9 cellular contexts compared by ENCODE assay signal in the genomic region with DNA sequence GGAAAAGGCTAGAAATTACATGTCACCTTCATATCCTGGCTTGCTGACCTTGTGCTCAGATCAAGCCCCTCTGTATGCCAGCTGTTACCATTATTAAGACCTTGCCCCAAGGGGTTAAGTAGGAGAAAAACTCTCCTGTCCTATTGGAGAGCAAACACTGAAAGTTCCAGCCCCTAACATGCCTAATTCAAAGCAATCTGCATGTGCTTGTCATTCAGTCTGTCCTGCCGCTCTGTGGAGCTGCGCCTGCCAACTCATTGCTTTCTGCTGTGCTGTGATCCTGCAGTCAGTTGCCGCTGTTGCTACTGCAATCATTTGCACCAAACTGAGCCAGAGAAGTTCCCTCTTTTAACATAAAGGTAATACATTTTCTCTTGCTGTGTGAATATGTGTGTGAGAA.
DNase-seq lines count a peak whose midpoint lies in the region; ATAC-seq, FAIRE-seq and TF ChIP-seq lines count a peak whose summit lies in the region.
"Had no signal": no experiment of that assay in that cellular context is flagged by ENCODE, and none has a peak within 500 bp of the region (broad histone marks: within the 10 kb centered on the region; RNA-seq: fewer than 3 reads in every experiment).

No MANE protein-coding gene starts in this region.

- no peak for TF ChIP-seq EP300 in suprapubic skin (IDR thresholded peaks at IDR 0.05)

- ATAC-seq in HG02759 (IDR thresholded peaks at IDR 0.05; ENCODE audit: unreplicated experiment) = no peak
- no peak for ATAC-seq in GM18502 (IDR thresholded peaks at IDR 0.05; ENCODE audit: poor library complexity, unreplicated experiment)
- no peak for ATAC-seq in HG02938 (IDR thresholded peaks at IDR 0.05; ENCODE audit: unreplicated experiment)

- H3K9ac ChIP-seq in colonic mucosa (ENCODE audit: low read depth in 2 of 2, low read length in 2 of 2) = no peak overlapping the region
- H3K9ac ChIP-seq in kidney (ENCODE audit: low read length in 2 of 2) = no peak overlapping the region

- no peak for TF ChIP-seq CTCF in colonic mucosa (IDR thresholded peaks at IDR 0.05)
- peak; percentile 7 for TF ChIP-seq CTCF in kidney (IDR thresholded peaks at IDR 0.05; ENCODE audit: borderline replicate concordance, extremely low read depth, insufficient read depth)
- no peak for TF ChIP-seq CTCF in suprapubic skin (IDR thresholded peaks at IDR 0.05)

- intact Hi-C loops in colonic mucosa (cut with DNase I) = no loop called here
- intact Hi-C loops in kidney (cut with DNase I) = no loop called here

- H3K4me3 ChIP-seq in colonic mucosa (no peak overlapping the region), kidney (ENCODE audit: low read length in 2 of 2) (peak overlapping the region; percentile 40 to 49), suprapubic skin (peak overlapping the region; percentile 24)

- WGBS in suprapubic skin = 29% methylated on average over 3 of the region's 3 CpGs

- FAIRE-seq in kidney (lab: Jason Lieb, UNC) = peak; percentile 38

- H3K36me3 ChIP-seq in colonic mucosa (no peaks in the 10 kb centered on the region), kidney (ENCODE audit: control insufficient read depth in 1 of 2, insufficient read depth in 2 of 2, low read length in 2 of 2) (no peaks in the 10 kb centered on the region), suprapubic skin (no peaks in the 10 kb centered on the region)
- H3K36me3 ChIP-seq: neutrophil had no signal

- TF ChIP-seq POLR2A in suprapubic skin (IDR thresholded peaks at IDR 0.05) = no peak

- H3K27me3 ChIP-seq in colonic mucosa (no peaks in the 10 kb centered on the region), suprapubic skin (no peaks in the 10 kb centered on the region)
- H3K27me3 ChIP-seq: neutrophil had no signal

- DNase-seq in NCI-H2029 (lab: John Stamatoyannopoulos, UW) (peak; percentile 65), colonic mucosa (peak; percentile 26), kidney (no peak), suprapubic skin (ENCODE audit: low spot score in 2 of 2) (peak in 1 of 2 donors; percentile 63)
- DNase-seq in activated CD4-positive, alpha-beta T cell treated with anti-CD3 and anti-CD28 coated beads for 1 hour = no peak

- H3K27ac ChIP-seq in colonic mucosa = no peak overlapping the region
- peak overlapping the region in 1 of 2 donors; percentile 12 for H3K27ac ChIP-seq in kidney (ENCODE audit: low read depth in 2 of 2, low read length in 2 of 2)
- H3K27ac ChIP-seq in suprapubic skin = peak overlapping the region; percentile 59
- H3K27ac ChIP-seq: neutrophil had no signal

- no peaks in the 10 kb centered on the region for H3K9me3 ChIP-seq in colonic mucosa
- no peaks in the 10 kb centered on the region for H3K9me3 ChIP-seq in kidney (ENCODE audit: control insufficient read depth in 1 of 2, low read length in 2 of 2)
- H3K9me3 ChIP-seq in suprapubic skin = no peaks in the 10 kb centered on the region
- H3K9me3 ChIP-seq: neutrophil had no signal

- H3K4me1 ChIP-seq in colonic mucosa (no peaks in the 10 kb centered on the region), kidney (ENCODE audit: control insufficient read depth in 1 of 2, insufficient read depth in 1 of 2, low read depth in 1 of 2, low read length in 2 of 2) (peaks cover 0 to 5% of the 10 kb centered on the region in 2 donors), suprapubic skin (peaks cover 35% of the 10 kb centered on the region)

Comparison
In these comparisons a context has a peak if more than half of its experiments do, and no peak if none do; other contexts are left out.
1. DNase-seq: peak in NCI-H2029 (single experiment) and colonic mucosa (single experiment); none in kidney (single experiment) and activated CD4-positive, alpha-beta T cell treated with anti-CD3 and anti-CD28 coated beads for 1 hour (single experiment).